In the genomic region with DNA sequence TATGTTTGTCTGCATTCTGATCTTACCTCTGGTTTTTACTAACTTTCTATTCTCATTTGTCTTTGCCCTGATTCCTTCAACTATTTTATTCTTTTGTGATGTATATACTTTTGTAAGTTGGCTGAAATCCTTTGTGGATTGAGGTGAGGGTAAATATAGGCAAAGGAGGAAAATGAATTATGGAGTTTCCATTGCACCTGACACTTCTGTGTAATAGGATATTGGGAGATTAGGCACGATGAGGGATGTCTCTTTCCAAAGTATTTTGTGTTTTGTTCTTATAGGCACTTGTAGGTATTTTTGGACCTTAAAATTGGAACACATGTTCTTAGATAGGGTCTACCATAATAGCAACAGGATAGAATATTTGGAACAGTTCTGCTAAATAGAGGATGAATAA, we compare ENCODE assay signal across 25 cellular contexts.
"Had no signal": no experiment of that assay in that cellular context is flagged by ENCODE, and none has a peak within 500 bp of the region (broad histone marks: within the 10 kb centered on the region; RNA-seq: fewer than 3 reads in every experiment).

No MANE protein-coding gene starts in this region.

- H3K27me3 ChIP-seq: hepatocyte, ovary, testis, thyroid gland, upper lobe of left lung, vagina had no signal

- H3K36me3 ChIP-seq: left ventricle myocardium inferior, ovary, prostate gland, spleen, thyroid gland, transverse colon, upper lobe of left lung, vagina had no signal

- H3K4me3 ChIP-seq: hepatocyte, left ventricle myocardium inferior, lung, mucosa of descending colon, ovary, prostate gland, skin epidermis, spleen, testis, thyroid gland, transverse colon, upper lobe of left lung, vagina had no signal

- H3K4me1 ChIP-seq: left ventricle myocardium inferior, prostate gland, spleen, testis, thyroid gland, upper lobe of left lung, vagina had no signal

- H3K27ac Mint-ChIP-seq: naive thymus-derived CD4-positive, alpha-beta T cell; natural killer cell treated with Interleukin-12 subunit alpha and Interleukin-12 subunit beta and Interleukin-15 and Interleukin-18, amount 100 ng/mL, for 72 hours; stimulated activated effector memory CD8-positive, alpha-beta T cell treated with anti-CD3 and anti-CD28 coated beads, Interleukin-12 subunit alpha, Interleukin-12 subunit beta, amount 100 ng/mL, for 72 hours; stimulated activated naive CD8-positive, alpha-beta T cell treated with anti-CD3 and anti-CD28 coated beads, Interleukin-15, Interleukin-2, amounts not matched to agents 100 ng/mL and 50 ng/mL, for 24 hours had no signal

- DNase-seq: islet precursor cell; left ventricle myocardium inferior; midbrain; mucosa of descending colon; naive thymus-derived CD4-positive, alpha-beta T cell; ovary; posterior cingulate gyrus; retina; right cardiac atrium; spleen; stimulated activated CD4-positive, alpha-beta T cell treated with anti-CD3 and anti-CD28 coated beads, Interleukin-4, amount 100 ng/mL, for 24 hours; stimulated activated naive CD4-positive, alpha-beta T cell; testis; thyroid gland; transverse colon; upper lobe of left lung had no signal

- H3K27ac ChIP-seq: hepatocyte, left ventricle myocardium inferior, ovary, prostate gland, skin epidermis, spleen, testis, thyroid gland, transverse colon, upper lobe of left lung, vagina had no signal

- ATAC-seq: mucosa of descending colon; naive thymus-derived CD4-positive, alpha-beta T cell; natural killer cell treated with Interleukin-12 subunit alpha and Interleukin-12 subunit beta and Interleukin-15 and Interleukin-18, amount 100 ng/mL, for 72 hours; sciatic nerve; stimulated activated effector memory CD8-positive, alpha-beta T cell treated with anti-CD3 and anti-CD28 coated beads, Interleukin-12 subunit alpha, Interleukin-12 subunit beta, amount 100 ng/mL, for 72 hours had no signal

- H3K9me3 ChIP-seq: left ventricle myocardium inferior, mucosa of descending colon, ovary, prostate gland, spleen, testis, thyroid gland, transverse colon, upper lobe of left lung, vagina had no signal

- H3K4me3 Mint-ChIP-seq: naive thymus-derived CD4-positive, alpha-beta T cell; natural killer cell treated with Interleukin-12 subunit alpha and Interleukin-12 subunit beta and Interleukin-15 and Interleukin-18, amount 100 ng/mL, for 72 hours; stimulated activated effector memory CD8-positive, alpha-beta T cell treated with anti-CD3 and anti-CD28 coated beads, Interleukin-12 subunit alpha, Interleukin-12 subunit beta, amount 100 ng/mL, for 72 hours; stimulated activated naive CD8-positive, alpha-beta T cell treated with anti-CD3 and anti-CD28 coated beads, Interleukin-15, Interleukin-2, amounts not matched to agents 100 ng/mL and 50 ng/mL, for 24 hours had no signal

- H3K4me1 Mint-ChIP-seq: naive thymus-derived CD4-positive, alpha-beta T cell; stimulated activated effector memory CD8-positive, alpha-beta T cell treated with anti-CD3 and anti-CD28 coated beads, Interleukin-12 subunit alpha, Interleukin-12 subunit beta, amount 100 ng/mL, for 72 hours had no signal

- H3K36me3 Mint-ChIP-seq: natural killer cell treated with Interleukin-12 subunit alpha and Interleukin-12 subunit beta and Interleukin-15 and Interleukin-18, amount 100 ng/mL, for 72 hours; stimulated activated effector memory CD8-positive, alpha-beta T cell treated with anti-CD3 and anti-CD28 coated beads, Interleukin-12 subunit alpha, Interleukin-12 subunit beta, amount 100 ng/mL, for 72 hours had no signal
